8 cellular contexts compared by ENCODE assay signal in the genomic region with DNA sequence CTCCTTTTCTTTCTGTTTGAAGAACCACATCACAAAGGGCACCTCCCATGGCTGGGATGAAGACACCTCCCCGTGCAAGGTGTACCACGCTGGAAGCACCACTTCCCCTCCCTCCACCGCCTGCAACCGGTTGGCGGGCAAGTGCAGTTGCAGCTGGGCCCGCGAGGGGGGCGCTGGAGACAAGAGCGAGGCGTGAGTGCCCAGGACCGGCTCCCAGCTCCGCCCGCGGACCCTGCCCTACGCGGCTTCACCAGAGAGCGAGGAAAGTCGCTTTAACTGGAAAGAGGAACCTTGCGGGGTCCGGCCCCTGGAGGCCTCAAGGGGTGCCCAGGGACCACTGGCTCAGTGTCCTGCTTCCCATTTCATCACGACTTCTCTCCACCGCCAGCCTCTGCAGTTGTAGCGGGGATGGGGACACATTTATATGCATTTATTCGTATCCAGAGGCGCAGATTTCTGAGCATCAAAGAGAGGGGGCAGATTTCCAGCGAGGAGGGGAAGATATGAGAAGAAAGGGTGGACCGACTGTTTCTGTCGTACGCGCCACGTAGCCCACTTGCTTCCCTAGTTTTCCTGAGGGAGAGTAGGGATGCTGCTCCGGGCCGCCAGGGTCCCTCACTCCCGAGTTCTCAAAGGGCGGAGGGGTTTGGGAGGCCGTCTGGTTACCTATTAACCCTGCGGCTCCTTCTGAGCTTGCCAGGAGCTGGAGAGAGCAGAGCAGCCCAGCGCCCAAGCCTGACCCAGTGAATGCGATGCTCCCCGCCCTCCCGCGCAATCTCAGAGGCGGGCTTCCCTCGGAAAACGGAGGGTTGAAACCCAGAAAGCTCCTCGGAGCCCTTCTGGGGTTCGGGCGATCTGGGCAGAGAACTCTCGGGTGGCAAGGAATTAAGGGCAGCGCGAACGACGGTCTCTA.
DNase-seq lines count a peak whose midpoint lies in the region; ATAC-seq and TF ChIP-seq lines count a peak whose summit lies in the region.

No MANE protein-coding gene starts in this region.

- ATAC-seq in GM18868 (IDR thresholded peaks at IDR 0.05; ENCODE audit: unreplicated experiment) = peak; percentile 63
- peak; percentile 46 for ATAC-seq in HG03097 (IDR thresholded peaks at IDR 0.05; ENCODE audit: low FRiP score, unreplicated experiment)
- ATAC-seq in stimulated activated naive CD8-positive, alpha-beta T cell treated with anti-CD3 and anti-CD28 coated beads, Interleukin-15, Interleukin-2, amounts not matched to agents 100 U/mL and 50 U/mL, for 24 hours = peak; percentile 59

- no peaks in the 10 kb centered on the region for H3K9me3 ChIP-seq in mucosa of rectum (ENCODE audit: control insufficient read depth in 2 of 2, low read length in 2 of 2)

- H3K36me3 ChIP-seq in mucosa of rectum (ENCODE audit: control insufficient read depth in 2 of 2, insufficient read depth in 2 of 2, low read length in 2 of 2) = no peaks in the 10 kb centered on the region

- H3K9ac ChIP-seq in mucosa of rectum (ENCODE audit: low read depth in 1 of 2, low read length in 2 of 2) = peak overlapping the region; percentile 24 to 54

- no peak for TF ChIP-seq POLR2A in erythroblast (IDR thresholded peaks at IDR 0.05; ENCODE audit: low read length)

- peaks cover 22 to 26% of the 10 kb centered on the region in 2 donors for H3K4me1 ChIP-seq in mucosa of rectum (ENCODE audit: control insufficient read depth in 2 of 2, insufficient read depth in 2 of 2, low read length in 2 of 2)

- DNase-seq in AML-193 (lab: John Stamatoyannopoulos, UW) (peak; percentile 85 to 87), NOMO-1 (lab: John Stamatoyannopoulos, UW; ENCODE audit: unreplicated experiment in 2 of 2) (peak; percentile 94 to 97), erythroblast (lab: John Stamatoyannopoulos, UW) (peak; percentile 71 to 72)
- peak; percentile 73 for DNase-seq in activated T-cell treated with anti-CD3 and anti-CD28 coated beads, Interleukin-2, amount 50 U/mL, for 1 hour
- peak; percentile 77 for DNase-seq in stimulated activated naive CD8-positive, alpha-beta T cell treated with anti-CD3 and anti-CD28 coated beads, Interleukin-15, Interleukin-2, amounts not matched to agents 100 U/mL and 50 U/mL, for 24 hours

- H3K27me3 ChIP-seq in mucosa of rectum (ENCODE audit: control insufficient read depth in 2 of 2, insufficient read depth in 2 of 2, low read length in 2 of 2) = peaks cover 0 to 13% of the 10 kb centered on the region in 2 donors

- peak overlapping the region; percentile 43 to 65 for H3K27ac ChIP-seq in mucosa of rectum (ENCODE audit: low read depth in 2 of 2, low read length in 2 of 2)

- H3K4me3 ChIP-seq in mucosa of rectum (ENCODE audit: low read length in 2 of 2) = peak overlapping the region; percentile 58 to 69

Comparison
In these comparisons a context has a peak if more than half of its experiments do, and no peak if none do; other contexts are left out.
1. Peak in every context shown above with its lines: DNase-seq, ATAC-seq, H3K4me3 ChIP-seq and H3K27ac ChIP-seq.